ENCODE assay signal across 15 cellular contexts in the genomic region with DNA sequence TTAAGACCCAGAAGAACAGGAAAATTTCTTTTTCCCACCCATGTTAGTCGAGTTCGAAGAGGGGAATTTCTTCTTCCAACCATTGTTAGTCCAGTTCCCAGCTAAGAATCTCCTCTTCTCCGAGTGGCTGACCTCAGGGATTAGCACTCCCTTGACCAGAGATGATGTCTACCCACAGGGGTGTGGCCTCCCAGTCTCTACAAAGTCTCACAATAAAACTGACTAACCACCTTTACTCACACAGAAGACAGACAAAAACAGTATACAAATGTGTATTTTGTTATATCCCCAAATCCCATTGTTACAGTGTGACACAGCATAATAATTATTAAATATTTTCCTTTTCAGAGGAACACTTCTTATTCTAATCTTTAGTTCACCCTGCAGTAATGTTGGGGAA.
DNase-seq lines count a peak whose midpoint lies in the region; ATAC-seq, FAIRE-seq and TF ChIP-seq lines count a peak whose summit lies in the region.
"Had no signal": no experiment of that assay in that cellular context is flagged by ENCODE, and none has a peak within 500 bp of the region (broad histone marks: within the 10 kb centered on the region; RNA-seq: fewer than 3 reads in every experiment).

No MANE protein-coding gene starts in this region.

- no peaks in the 10 kb centered on the region for H3K27me3 ChIP-seq in RWPE2 (ENCODE audit: insufficient read depth, poor library complexity, severe bottlenecking)

- intact Hi-C loops in sciatic nerve (cut with DNase I), result no loop called here

- FAIRE-seq in GM19239 (lab: Jason Lieb, UNC), result no peak

- H3K27ac ChIP-seq in RWPE2 (ENCODE audit: poor library complexity, severe bottlenecking), result peak overlapping the region; percentile 17

- H3K4me3 ChIP-seq in RWPE2 (ENCODE audit: severe bottlenecking), result no peak overlapping the region
- no peak overlapping the region for H3K4me3 ChIP-seq in fibroblast of pulmonary artery (replicated peaks; ENCODE audit: low read depth, low read length)

- peak; percentile 34; the same call in 1 of the 3 replicates for ATAC-seq in RWPE2 (ENCODE audit: low read depth)
- ATAC-seq in sciatic nerve, result peak; percentile 15
- ATAC-seq: Panc1 had no signal

- H3K9me3 ChIP-seq in RWPE2 (ENCODE audit: severe bottlenecking), result no peaks in the 10 kb centered on the region

- DNase-seq in ELR (ENCODE audit: low read depth) (peak; percentile 60), RWPE2 (ENCODE audit: low spot score) (no peak), fibroblast of pulmonary artery (ENCODE audit: low read depth) (peak; percentile 30), sciatic nerve (ENCODE audit: low spot score) (no peak), GM19239 (ENCODE audit: insufficient read length, low spot score) (no peak), NCI-H187 (lab: John Stamatoyannopoulos, UW) (no peak), cerebellar cortex (ENCODE audit: low spot score) (no peak)
- DNase-seq in activated T-cell treated with anti-CD3 and anti-CD28 coated beads, Interleukin-2, amount 50 U/mL, for 1 hour, result no peak
- DNase-seq: activated naive CD4-positive, alpha-beta T cell treated with anti-CD3 and anti-CD28 coated beads, Interleukin-2, amount 10 ng/mL, durations not matched to agents 7 days and 5 days; CD4-positive, alpha-beta memory T cell; MM.1S; NCI-H2227 treated with DMSO at 0.1 percent for 48 hours; stimulated activated CD4-positive, alpha-beta T cell treated with anti-CD3 and anti-CD28 coated beads, Interleukin-4, amount 100 ng/mL, for 1 hour; T-helper 9 cell had no signal

- peaks cover 15% of the 10 kb centered on the region for H3K4me1 ChIP-seq in RWPE2 (ENCODE audit: insufficient read depth, poor library complexity, severe bottlenecking)

- TF ChIP-seq CTCF in RWPE2 (IDR thresholded peaks at IDR 0.05; ENCODE audit: poor library complexity, severe bottlenecking) (no peak), fibroblast of pulmonary artery (IDR thresholded peaks at IDR 0.05; ENCODE audit: low read length, missing control alignments) (no peak)

- no peaks in the 10 kb centered on the region for H3K36me3 ChIP-seq in RWPE2 (ENCODE audit: low read depth)

Comparison
In these comparisons a context has a peak if more than half of its experiments do, and no peak if none do; other contexts are left out.
1. DNase-seq: peak in ELR (single experiment) and fibroblast of pulmonary artery (single experiment); none in RWPE2 (single experiment), sciatic nerve (single experiment), GM19239 (single experiment), activated T-cell treated with anti-CD3 and anti-CD28 coated beads, Interleukin-2, amount 50 U/mL, for 1 hour (single experiment), NCI-H187 (0 of 2) and cerebellar cortex (single experiment).